ENCODE assay signal across 24 cellular contexts in the genomic region with DNA sequence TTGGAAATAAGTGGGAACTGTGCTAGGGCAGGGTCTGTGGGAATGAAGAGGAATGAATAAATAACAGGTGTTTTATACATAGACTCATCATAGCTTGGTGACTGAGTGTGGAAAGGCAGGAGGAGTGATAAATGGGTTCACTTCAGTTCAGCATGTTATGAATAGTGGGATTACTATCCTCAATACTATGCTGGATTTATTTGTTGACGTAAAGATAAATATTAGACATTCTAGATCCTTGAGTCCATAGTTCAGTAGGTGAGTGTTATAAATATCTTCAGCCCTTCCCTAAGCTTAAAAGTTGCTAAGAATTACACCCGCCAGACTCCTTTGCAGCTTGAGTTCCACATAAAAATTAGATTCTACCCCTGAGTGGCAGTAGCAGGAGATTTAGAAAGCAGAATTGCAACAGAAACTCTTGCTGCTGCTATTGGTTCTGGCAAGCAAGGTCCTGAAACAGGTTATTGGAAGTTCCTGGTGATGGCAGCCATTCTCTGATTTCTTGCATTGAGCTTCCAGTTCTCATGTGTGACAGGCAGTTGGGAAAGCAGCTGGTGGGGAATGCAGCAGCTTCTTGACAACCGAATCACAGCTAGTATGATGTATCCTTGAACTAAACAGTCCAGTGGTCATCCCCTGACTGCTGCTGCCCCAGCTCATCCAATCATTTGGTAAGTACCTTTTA.
"Had no signal": no experiment of that assay in that cellular context is flagged by ENCODE, and none has a peak within 500 bp of the region (broad histone marks: within the 10 kb centered on the region; RNA-seq: fewer than 3 reads in every experiment).

No MANE protein-coding gene starts in this region.

- H3K9me3 ChIP-seq: esophagus muscularis mucosa, gastrocnemius medialis had no signal

- H3K27me3 Mint-ChIP-seq: activated CD4-positive, alpha-beta memory T cell treated with anti-CD3 and anti-CD28 coated beads for 36 hours; activated CD4-positive, alpha-beta T cell treated with anti-CD3 and anti-CD28 coated beads, Interleukin-2, amount 10 ng/mL, durations not matched to agents 24 days and 14 days; activated naive CD4-positive, alpha-beta T cell treated with anti-CD3 and anti-CD28 coated beads, Interleukin-2, amount 10 ng/mL, durations not matched to agents 7 days and 5 days; activated naive CD8-positive, alpha-beta T cell treated with anti-CD3 and anti-CD28 coated beads, Interleukin-2, amount 10 ng/mL, durations not matched to agents 7 days and 5 days; activated T-cell treated with anti-CD3 and anti-CD28 coated beads, Interleukin-2, amount 50 U/mL, for 24 hours; dendritic cell treated with granulocyte-macrophage colony-stimulating factor and Interleukin-4, amounts not matched to agents 40 ng/mL and 50 ng/mL, for 4 days had no signal

- H3K4me3 Mint-ChIP-seq: activated CD4-positive, alpha-beta memory T cell treated with anti-CD3 and anti-CD28 coated beads for 36 hours; activated CD4-positive, alpha-beta T cell treated with anti-CD3 and anti-CD28 coated beads, Interleukin-2, amount 10 ng/mL, durations not matched to agents 24 days and 14 days; activated naive CD4-positive, alpha-beta T cell treated with anti-CD3 and anti-CD28 coated beads, Interleukin-2, amount 10 ng/mL, durations not matched to agents 7 days and 5 days; activated naive CD8-positive, alpha-beta T cell treated with anti-CD3 and anti-CD28 coated beads, Interleukin-2, amount 10 ng/mL, durations not matched to agents 7 days and 5 days; activated T-cell treated with anti-CD3 and anti-CD28 coated beads, Interleukin-2, amount 50 U/mL, for 24 hours; activated T-cell treated with anti-CD3 and anti-CD28 coated beads, Interleukin-2, amount 50 U/mL, for 72 hours; dendritic cell treated with granulocyte-macrophage colony-stimulating factor and Interleukin-4, amounts not matched to agents 40 ng/mL and 50 ng/mL, for 4 days; endodermal cell had no signal

- DNase-seq: activated CD4-positive, alpha-beta memory T cell treated with anti-CD3 and anti-CD28 coated beads for 36 hours; activated CD4-positive, alpha-beta T cell treated with anti-CD3 and anti-CD28 coated beads, Interleukin-2, amount 10 ng/mL, durations not matched to agents 24 days and 14 days; activated CD8-positive, alpha-beta memory T cell treated with anti-CD3 and anti-CD28 coated beads, Interleukin-2, amount 50 U/mL, for 48 hours; activated gamma-delta T cell; activated naive CD4-positive, alpha-beta T cell; activated naive CD4-positive, alpha-beta T cell treated with anti-CD3 and anti-CD28 coated beads, Interleukin-2, amount 10 ng/mL, durations not matched to agents 7 days and 5 days; activated naive CD8-positive, alpha-beta T cell treated with anti-CD3 and anti-CD28 coated beads, Interleukin-2, amount 10 ng/mL, durations not matched to agents 7 days and 5 days; activated T-cell treated with anti-CD3 and anti-CD28 coated beads for 4 hours; activated T-cell treated with anti-CD3 and anti-CD28 coated beads, Interleukin-2, amount 50 U/mL, for 24 hours; activated T-cell treated with anti-CD3 and anti-CD28 coated beads, Interleukin-2, amount 50 U/mL, for 72 hours; amniotic stem cell; central memory CD4-positive, alpha-beta T cell; dorsolateral prefrontal cortex; effector memory CD4-positive, alpha-beta T cell; endodermal cell; foreskin keratinocyte; gastrocnemius medialis; glutamatergic neuron; heart right ventricle; T-helper 2 cell had no signal

- H3K9me3 Mint-ChIP-seq: activated CD4-positive, alpha-beta T cell treated with anti-CD3 and anti-CD28 coated beads, Interleukin-2, amount 10 ng/mL, durations not matched to agents 24 days and 14 days; dendritic cell treated with granulocyte-macrophage colony-stimulating factor and Interleukin-4, amounts not matched to agents 40 ng/mL and 50 ng/mL, for 4 days; endodermal cell had no signal

- ATAC-seq: activated naive CD4-positive, alpha-beta T cell treated with anti-CD3 and anti-CD28 coated beads, Interleukin-2, amount 50 U/mL, for 72 hours; activated T-cell treated with anti-CD3 and anti-CD28 coated beads, Interleukin-2, amount 50 U/mL, for 72 hours; foreskin keratinocyte; gastrocnemius medialis; heart right ventricle had no signal

- H3K36me3 Mint-ChIP-seq: activated CD4-positive, alpha-beta memory T cell treated with anti-CD3 and anti-CD28 coated beads for 36 hours; activated naive CD4-positive, alpha-beta T cell treated with anti-CD3 and anti-CD28 coated beads, Interleukin-2, amount 10 ng/mL, durations not matched to agents 7 days and 5 days; activated naive CD4-positive, alpha-beta T cell treated with anti-CD3 and anti-CD28 coated beads, Interleukin-2, amount 50 U/mL, for 72 hours; activated naive CD8-positive, alpha-beta T cell treated with anti-CD3 and anti-CD28 coated beads, Interleukin-2, amount 10 ng/mL, durations not matched to agents 7 days and 5 days had no signal

- H3K27ac ChIP-seq: coronary artery, dorsolateral prefrontal cortex, esophagus muscularis mucosa, foreskin keratinocyte, gastrocnemius medialis, heart right ventricle had no signal

- H3K4me1 Mint-ChIP-seq: activated CD4-positive, alpha-beta T cell treated with anti-CD3 and anti-CD28 coated beads, Interleukin-2, amount 10 ng/mL, durations not matched to agents 24 days and 14 days; activated naive CD4-positive, alpha-beta T cell treated with anti-CD3 and anti-CD28 coated beads, Interleukin-2, amount 10 ng/mL, durations not matched to agents 7 days and 5 days; activated naive CD8-positive, alpha-beta T cell treated with anti-CD3 and anti-CD28 coated beads, Interleukin-2, amount 10 ng/mL, durations not matched to agents 7 days and 5 days had no signal

- H3K27me3 ChIP-seq: dorsolateral prefrontal cortex, esophagus muscularis mucosa, gastrocnemius medialis, heart right ventricle had no signal

- H3K36me3 ChIP-seq: esophagus muscularis mucosa, gastrocnemius medialis, heart right ventricle had no signal

- H3K4me3 ChIP-seq: coronary artery, dorsolateral prefrontal cortex, esophagus muscularis mucosa, gastrocnemius medialis, heart right ventricle had no signal

- H3K27ac Mint-ChIP-seq: activated CD4-positive, alpha-beta memory T cell treated with anti-CD3 and anti-CD28 coated beads for 36 hours; activated CD4-positive, alpha-beta T cell treated with anti-CD3 and anti-CD28 coated beads, Interleukin-2, amount 10 ng/mL, durations not matched to agents 24 days and 14 days; activated naive CD4-positive, alpha-beta T cell treated with anti-CD3 and anti-CD28 coated beads, Interleukin-2, amount 10 ng/mL, durations not matched to agents 7 days and 5 days; activated naive CD4-positive, alpha-beta T cell treated with anti-CD3 and anti-CD28 coated beads, Interleukin-2, amount 50 U/mL, for 72 hours; activated naive CD8-positive, alpha-beta T cell treated with anti-CD3 and anti-CD28 coated beads, Interleukin-2, amount 10 ng/mL, durations not matched to agents 7 days and 5 days; activated T-cell treated with anti-CD3 and anti-CD28 coated beads, Interleukin-2, amount 50 U/mL, for 24 hours; activated T-cell treated with anti-CD3 and anti-CD28 coated beads, Interleukin-2, amount 50 U/mL, for 72 hours; dendritic cell treated with granulocyte-macrophage colony-stimulating factor and Interleukin-4, amounts not matched to agents 40 ng/mL and 50 ng/mL, for 4 days; endodermal cell had no signal

- H3K4me1 ChIP-seq: esophagus muscularis mucosa, foreskin keratinocyte, gastrocnemius medialis, heart right ventricle had no signal
